ENCODE assay signal across 17 cellular contexts in the genomic region with DNA sequence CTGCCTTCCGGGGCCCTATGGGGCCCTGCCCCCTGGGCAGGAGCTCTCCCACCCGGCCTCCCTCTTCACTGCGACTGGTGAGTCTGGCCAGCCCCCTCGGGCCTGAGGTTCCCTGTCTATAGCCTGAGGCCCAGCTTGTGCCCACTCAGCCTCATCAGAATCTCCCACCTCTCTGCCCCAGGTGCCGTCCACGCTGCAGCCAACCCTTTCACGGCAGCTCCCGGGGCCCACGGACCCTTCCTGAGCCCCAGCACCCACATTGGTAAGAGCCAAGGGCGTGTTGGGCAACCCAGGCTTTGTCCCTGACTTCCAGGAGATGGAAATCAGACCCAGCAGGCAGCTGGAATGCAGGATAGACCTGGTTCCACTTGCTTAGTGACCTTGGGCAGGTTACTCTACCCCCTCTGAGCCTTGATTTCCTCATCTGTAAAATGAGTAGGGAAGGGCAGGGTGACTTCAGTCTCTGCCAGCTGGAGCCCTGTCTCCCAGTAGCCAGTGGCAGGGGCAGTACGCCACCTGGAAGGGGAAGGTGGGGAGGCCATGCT.
"Had no signal": no experiment of that assay in that cellular context is flagged by ENCODE, and none has a peak within 500 bp of the region (broad histone marks: within the 10 kb centered on the region; RNA-seq: fewer than 3 reads in every experiment).

No MANE protein-coding gene starts in this region.

- H3K27me3 Mint-ChIP-seq: activated CD4-positive, alpha-beta T cell treated with anti-CD3 and anti-CD28 coated beads, Interleukin-2, amount 10 ng/mL, durations not matched to agents 7 days and 5 days; activated naive CD4-positive, alpha-beta T cell treated with anti-CD3 and anti-CD28 coated beads, Interleukin-2, amount 50 U/mL, for 24 hours; brain had no signal

- H3K27ac Mint-ChIP-seq: activated CD4-positive, alpha-beta T cell treated with anti-CD3 and anti-CD28 coated beads, Interleukin-2, amount 10 ng/mL, durations not matched to agents 7 days and 5 days; activated T-helper 2 cell treated with anti-CD3 and anti-CD28 coated beads, Interferon-gamma antibody, Interleukin-2, Interleukin-4, amounts not matched to agents 10 μg/mL and 5 μg/mL and 100 μg/mL, durations not matched to agents 14 hours and 24 hours and 36 hours; mesothelial cell of epicardium had no signal

- DNase-seq: activated CD4-positive, alpha-beta T cell treated with anti-CD3 and anti-CD28 coated beads, Interleukin-2, amount 10 ng/mL, durations not matched to agents 7 days and 5 days; central memory CD4-positive, alpha-beta T cell; effector CD4-positive, alpha-beta T cell; foreskin melanocyte; head of caudate nucleus; immature natural killer cell; retina; stimulated activated CD4-positive, alpha-beta T cell treated with anti-CD3 and anti-CD28 coated beads, Interleukin-2, amount 100 ng/mL, for 48 hours; stimulated activated naive CD4-positive, alpha-beta T cell treated with Interleukin-2 at 50 U/mL for 16 hours; upper lobe of left lung had no signal

- H3K27me3 ChIP-seq: neutrophil, suprapubic skin, upper lobe of left lung had no signal

- H3K9me3 ChIP-seq: neutrophil, suprapubic skin, upper lobe of left lung had no signal

- H3K27ac ChIP-seq: coronary artery, neutrophil, suprapubic skin, upper lobe of left lung had no signal

- H3K4me3 ChIP-seq: coronary artery, suprapubic skin, upper lobe of left lung had no signal

- H3K4me3 Mint-ChIP-seq: activated CD4-positive, alpha-beta T cell treated with anti-CD3 and anti-CD28 coated beads, Interleukin-2, amount 10 ng/mL, durations not matched to agents 7 days and 5 days; activated naive CD4-positive, alpha-beta T cell treated with anti-CD3 and anti-CD28 coated beads, Interleukin-2, amount 50 U/mL, for 24 hours; brain; immature natural killer cell; mesothelial cell of epicardium had no signal

- H3K9me3 Mint-ChIP-seq: activated CD4-positive, alpha-beta T cell treated with anti-CD3 and anti-CD28 coated beads, Interleukin-2, amount 10 ng/mL, durations not matched to agents 7 days and 5 days; activated naive CD4-positive, alpha-beta T cell treated with anti-CD3 and anti-CD28 coated beads, Interleukin-2, amount 50 U/mL, for 24 hours; activated T-helper 2 cell treated with anti-CD3 and anti-CD28 coated beads, Interferon-gamma antibody, Interleukin-2, Interleukin-4, amounts not matched to agents 10 μg/mL and 5 μg/mL and 100 μg/mL, durations not matched to agents 14 hours and 24 hours and 36 hours; brain; immature natural killer cell; mesothelial cell of epicardium had no signal
